Comparison of ENCODE assay signal across 8 cellular contexts in the genomic region with DNA sequence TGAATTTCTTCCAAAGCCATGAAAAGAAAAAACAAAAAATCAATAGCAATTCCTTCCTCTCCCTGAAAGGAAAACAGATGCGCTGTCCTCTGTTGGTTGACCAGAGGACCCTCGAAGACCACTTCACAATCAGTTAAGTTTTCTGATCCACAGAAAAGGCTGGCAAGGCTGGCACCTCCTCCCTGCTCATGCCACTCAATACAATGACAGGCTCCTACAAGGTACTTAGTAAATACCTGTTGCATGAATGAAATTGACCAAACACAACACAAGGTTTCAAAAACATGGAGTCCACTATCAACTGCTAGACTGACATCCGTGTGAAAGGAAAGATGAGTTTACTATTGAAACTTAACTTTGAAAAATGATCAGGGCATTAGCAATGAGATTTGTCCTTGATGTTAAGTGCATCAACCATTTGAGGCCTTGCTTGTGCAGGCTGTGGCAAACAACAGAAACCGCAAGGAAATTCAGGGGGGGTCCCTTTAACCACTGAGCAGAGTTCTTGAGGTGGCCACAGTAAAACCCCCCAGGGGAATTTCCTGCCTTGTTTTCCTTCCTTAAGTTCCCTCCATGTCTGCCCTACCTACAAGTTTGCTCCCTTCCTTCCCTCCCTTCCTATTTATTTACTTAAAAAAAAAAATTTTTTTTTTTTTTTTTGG. TPM values are rescaled to one million over a fixed set of nuclear protein-coding genes. Genes with fewer than 3 reads are reported as not detected.
A peak's percentile ranks its signal among the peaks of the same experiment; 100 is the strongest.
DNase-seq lines count a peak whose midpoint lies in the region; ATAC-seq and TF ChIP-seq lines count a peak whose summit lies in the region.

No MANE protein-coding gene starts in this region.

- WGBS in prostate gland: 78% methylated on average over 4 of the region's 4 CpGs

- DNase-seq in HL-60 (ENCODE audit: low read depth in 1 of 2, low spot score in 1 of 2) (peak in 1 of 2 experiments; percentile 70), CD1c-positive myeloid dendritic cell (ENCODE audit: extremely low spot score) (no peak), prostate gland (ENCODE audit: low spot score) (no peak), NCI-H1092 (lab: John Stamatoyannopoulos, UW) (no peak)
- DNase-seq in activated naive CD4-positive, alpha-beta T cell treated with anti-CD3 and anti-CD28 coated beads, Interleukin-2, amount 50 U/mL, for 16 hours: peak; percentile 29
- peak; percentile 44 to 56 for DNase-seq in stimulated activated CD4-positive, alpha-beta T cell treated with anti-CD3 and anti-CD28 coated beads, Interleukin-2, amount 100 ng/mL, for 24 hours

- no peaks in the 10 kb centered on the region for H3K36me3 ChIP-seq in prostate gland

- no peaks in the 10 kb centered on the region for H3K4me1 ChIP-seq in prostate gland (replicated peaks)

- intact Hi-C loops in prostate gland (cut with DNase I): no loop called here

- H3K27me3 ChIP-seq in HL-60 (ENCODE audit: insufficient read depth, poor library complexity, severe bottlenecking) (no peaks in the 10 kb centered on the region), prostate gland (replicated peaks; ENCODE audit: insufficient read depth) (peaks cover 3% of the 10 kb centered on the region)

- H3K4me3 ChIP-seq in HL-60 (replicated peaks; ENCODE audit: insufficient read depth, low read length) (no peak overlapping the region), prostate gland (no peak overlapping the region)

- TF ChIP-seq CTCF in HL-60 (IDR thresholded peaks at IDR 0.05; ENCODE audit: insufficient read depth, low read length): no peak
- no peak for TF ChIP-seq CTCF in prostate gland (IDR thresholded peaks at IDR 0.05)

- TF ChIP-seq POLR2A in prostate gland (IDR thresholded peaks at IDR 0.05): no peak

- ATAC-seq in GM19025 (IDR thresholded peaks at IDR 0.05; ENCODE audit: low read depth, unreplicated experiment) (peak; percentile 59), HG03175 (IDR thresholded peaks at IDR 0.05; ENCODE audit: unreplicated experiment) (no peak)

- H3K27ac ChIP-seq in HL-60 (replicated peaks) (0 out of 2 replicates have a peak overlapping the region, but pooled peaks have one; percentile 24), prostate gland (no peak overlapping the region)

- H3K9me3 ChIP-seq in prostate gland: no peaks in the 10 kb centered on the region

RNA-seq across cellular contexts. Expression of a gene that starts 27.9 kb away (rescaled TPM):
- total RNA-seq in prostate gland: 10 to 100 TPM; 71.3 to 81.7 TPM

RNA-seq across cellular contexts. Expression of a gene that starts 28.4 kb away (rescaled TPM):
- total RNA-seq in prostate gland: 1 to 10 TPM in 1 of 2 donors, under 1 TPM in 1; 0.59 to 1.2 TPM

RNA-seq across cellular contexts. Expression of a gene that starts 48.0 kb away (rescaled TPM):
- total RNA-seq in prostate gland: 10 to 100 TPM; 35.1 to 40.2 TPM

RNA-seq across cellular contexts. Expression of a gene that starts 48.5 kb away (rescaled TPM):
- total RNA-seq in prostate gland: 1 to 10 TPM; 2.6 to 9.9 TPM

Comparison
In these comparisons a context has a peak if more than half of its experiments do, and no peak if none do; other contexts are left out.
1. DNase-seq: peak in activated naive CD4-positive, alpha-beta T cell treated with anti-CD3 and anti-CD28 coated beads, Interleukin-2, amount 50 U/mL, for 16 hours (single experiment) and stimulated activated CD4-positive, alpha-beta T cell treated with anti-CD3 and anti-CD28 coated beads, Interleukin-2, amount 100 ng/mL, for 24 hours (2 of 2); none in CD1c-positive myeloid dendritic cell (single experiment), prostate gland (single experiment) and NCI-H1092 (single experiment).